8 cellular contexts compared by ENCODE assay signal in genomic region chr2:234951386-234952269, GRCh38. TPM values are rescaled to one million over a fixed set of nuclear protein-coding genes. Genes with fewer than 3 reads are reported as not detected.
DNase-seq lines count a peak whose midpoint lies in the region; ATAC-seq and TF ChIP-seq lines count a peak whose summit lies in the region.

Gene SH3BP4, plus strand, starts transcription at chr2:234952017. Its CDS starts 82,986 bp downstream, at chr2:235035003.

- intact Hi-C loops in stomach (cut with DNase I; ENCODE audit: low total_unique reads): loop anchor here (10.0 kb wide), 1 partner anchor 93 kb away; no protein-coding TSS in a partner anchor

- DNase-seq in Daoy (ENCODE audit: low read depth) (peak; percentile 88), NCI-H2107 treated with DMSO at 0.1 percent for 48 hours (lab: John Stamatoyannopoulos, UW; ENCODE audit: unreplicated experiment) (peak; percentile 28), activated T-cell treated with anti-CD3 and anti-CD28 coated beads for 48 hours (ENCODE audit: low read depth) (peak; percentile 52), fibroblast of gingiva (ENCODE audit: low read depth) (peak; percentile 86), stomach (peak; percentile 88)

- H3K4me1 ChIP-seq in mucosa of rectum (ENCODE audit: control insufficient read depth in 2 of 2, insufficient read depth in 2 of 2, low read length in 2 of 2): peaks cover 23 to 28% of the 10 kb centered on the region in 2 donors
- peaks cover 21 to 54% (median 48%) of the 10 kb centered on the region in 4 donors for H3K4me1 ChIP-seq in stomach

- no peak for TF ChIP-seq POLR2A in stomach (IDR thresholded peaks at IDR 0.05)

- H3K4me3 ChIP-seq in mucosa of rectum (ENCODE audit: low read length in 2 of 2) (peak within 1 kb of the TSS; percentile 71 to 75), stomach (peak within 1 kb of the TSS; percentile 77 to 90 (median 85))

- no peak for TF ChIP-seq CTCF in stomach (IDR thresholded peaks at IDR 0.05)

- no peaks in the 10 kb centered on the region for H3K9me3 ChIP-seq in mucosa of rectum (ENCODE audit: control insufficient read depth in 2 of 2, low read length in 2 of 2)
- H3K9me3 ChIP-seq in stomach: no peaks in the 10 kb centered on the region

- peak within 1 kb of the TSS; percentile 49 to 77 for H3K9ac ChIP-seq in mucosa of rectum (ENCODE audit: low read depth in 1 of 2, low read length in 2 of 2)

- 0 to 1% (median 1%) methylated on average over 28 to 107 of the region's 113 CpGs for WGBS in stomach, 5 donors

- ATAC-seq in GM18520 (IDR thresholded peaks at IDR 0.05; ENCODE audit: unreplicated experiment): no peak
- ATAC-seq in HG02970 (IDR thresholded peaks at IDR 0.05; ENCODE audit: low FRiP score, unreplicated experiment): no peak

- TF ChIP-seq EP300 in stomach (IDR thresholded peaks at IDR 0.05): no peak

- H3K27me3 ChIP-seq in mucosa of rectum (ENCODE audit: control insufficient read depth in 2 of 2, insufficient read depth in 2 of 2, low read length in 2 of 2) (no peaks in the 10 kb centered on the region), stomach (peaks cover 0 to 42% (median 3%) of the 10 kb centered on the region in 3 donors)

- H3K27ac ChIP-seq in mucosa of rectum (ENCODE audit: low read depth in 2 of 2, low read length in 2 of 2) (peak within 1 kb of the TSS; percentile 56 to 66), stomach (peak within 1 kb of the TSS; percentile 89 to 96 (median 94))

- no peaks in the 10 kb centered on the region for H3K36me3 ChIP-seq in mucosa of rectum (ENCODE audit: control insufficient read depth in 2 of 2, insufficient read depth in 2 of 2, low read length in 2 of 2)
- H3K36me3 ChIP-seq in stomach: no peaks in the 10 kb centered on the region

RNA-seq across cellular contexts. Expression of gene SH3BP4, which starts in this region (rescaled TPM):
- total RNA-seq in Daoy (2014; rRNA removed; shearing (Covaris generic)): 72.1 and 98.8 TPM in 2 replicates
- 10 to 100 TPM; 12.8 to 54.0 (median 41.5) TPM for total RNA-seq in stomach
- 10 to 100 TPM; 10.2 to 20.0 (median 17.6) TPM for polyA plus RNA-seq in stomach

Comparison
In these comparisons a context has a peak if more than half of its experiments do, and no peak if none do; other contexts are left out.
1. DNase-seq: peak in every context shown above with its lines; median percentile 88 in Daoy; 88 in stomach; 86 in fibroblast of gingiva; 52 in activated T-cell treated with anti-CD3 and anti-CD28 coated beads for 48 hours; 28 in NCI-H2107 treated with DMSO at 0.1 percent for 48 hours.